ENCODE assay signal across 35 cellular contexts in genomic region chr11:70186420-70186819, GRCh38.
"Had no signal": no experiment of that assay in that cellular context is flagged by ENCODE, and none has a peak within 500 bp of the region (broad histone marks: within the 10 kb centered on the region; RNA-seq: fewer than 3 reads in every experiment).

No MANE protein-coding gene starts in this region.

- H3K27ac Mint-ChIP-seq: activated B cell treated with CpG ODN at 0.5 μM for 24 hours; activated CD4-positive, alpha-beta memory T cell treated with anti-CD3 and anti-CD28 coated beads for 36 hours; activated CD4-positive, alpha-beta T cell treated with anti-CD3 and anti-CD28 coated beads, Interleukin-2, amount 10 ng/mL, durations not matched to agents 24 days and 14 days; activated CD8-positive, alpha-beta T cell treated with anti-CD3 and anti-CD28 coated beads for 36 hours; activated naive CD4-positive, alpha-beta T cell treated with anti-CD3 and anti-CD28 coated beads for 36 hours; activated naive CD4-positive, alpha-beta T cell treated with anti-CD3 and anti-CD28 coated beads, Interleukin-2, amount 50 U/mL, for 72 hours; activated naive CD8-positive, alpha-beta T cell treated with anti-CD3 and anti-CD28 coated beads for 36 hours; activated T-cell treated with anti-CD3 and anti-CD28 coated beads, Interleukin-2, amount 50 U/mL, for 72 hours; activated T-helper 1 cell treated with anti-CD3 and anti-CD28 coated beads, Interleukin-12 subunit alpha, Interleukin-12 subunit beta, Interleukin-2, Interleukin-4 antibody, amounts not matched to agents 30 ng/mL and 10 ng/mL and 1 ng/mL, durations not matched to agents 14 hours and 24 hours and 36 hours; activated T-helper 17 cell treated with anti-CD3 and anti-CD28 coated beads, Interleukin-2, amount 50 U/mL, for 72 hours; brain; T-helper 1 cell treated with Interleukin-12 subunit alpha and Interleukin-12 subunit beta and Interleukin-4 antibody, amounts not matched to agents 30 μg/mL and 1 μg/mL, for 36 hours; T-helper 2 cell treated with Interferon-gamma antibody and Interleukin-4, amounts not matched to agents 5 μg/mL and 100 μg/mL, for 36 hours had no signal

- H3K4me1 Mint-ChIP-seq: activated B cell treated with CpG ODN at 0.5 μM for 24 hours; activated naive CD8-positive, alpha-beta T cell treated with anti-CD3 and anti-CD28 coated beads for 36 hours; activated T-helper 17 cell treated with anti-CD3 and anti-CD28 coated beads, Interleukin-2, amount 50 U/mL, for 72 hours; central memory CD8-positive, alpha-beta T cell had no signal

- H3K9me3 Mint-ChIP-seq: activated B cell treated with CpG ODN at 0.5 μM for 24 hours; activated CD4-positive, alpha-beta memory T cell treated with anti-CD3 and anti-CD28 coated beads for 36 hours; activated CD4-positive, alpha-beta T cell treated with anti-CD3 and anti-CD28 coated beads, Interleukin-2, amount 10 ng/mL, durations not matched to agents 24 days and 14 days; activated CD8-positive, alpha-beta T cell treated with anti-CD3 and anti-CD28 coated beads for 36 hours; activated naive CD4-positive, alpha-beta T cell treated with anti-CD3 and anti-CD28 coated beads for 36 hours; activated naive CD4-positive, alpha-beta T cell treated with anti-CD3 and anti-CD28 coated beads, Interleukin-2, amount 50 U/mL, for 72 hours; activated naive CD8-positive, alpha-beta T cell treated with anti-CD3 and anti-CD28 coated beads for 36 hours; activated T-cell treated with anti-CD3 and anti-CD28 coated beads, Interleukin-2, amount 50 U/mL, for 4 hours; activated T-cell treated with anti-CD3 and anti-CD28 coated beads, Interleukin-2, amount 50 U/mL, for 72 hours; activated T-helper 1 cell treated with anti-CD3 and anti-CD28 coated beads, Interleukin-12 subunit alpha, Interleukin-12 subunit beta, Interleukin-2, Interleukin-4 antibody, amounts not matched to agents 30 ng/mL and 10 ng/mL and 1 ng/mL, durations not matched to agents 14 hours and 24 hours and 36 hours; activated T-helper 17 cell treated with anti-CD3 and anti-CD28 coated beads, Interleukin-2, amount 50 U/mL, for 72 hours; central memory CD8-positive, alpha-beta T cell; T-helper 1 cell treated with Interleukin-12 subunit alpha and Interleukin-12 subunit beta and Interleukin-4 antibody, amounts not matched to agents 30 μg/mL and 1 μg/mL, for 36 hours; T-helper 2 cell treated with Interferon-gamma antibody and Interleukin-4, amounts not matched to agents 5 μg/mL and 100 μg/mL, for 36 hours had no signal

- ATAC-seq: activated CD8-positive, alpha-beta T cell treated with anti-CD3 and anti-CD28 coated beads for 36 hours; activated naive CD4-positive, alpha-beta T cell treated with anti-CD3 and anti-CD28 coated beads, Interleukin-2, amount 50 U/mL, for 72 hours; activated T-cell treated with anti-CD3 and anti-CD28 coated beads, Interleukin-2, amount 50 U/mL, for 4 hours; activated T-cell treated with anti-CD3 and anti-CD28 coated beads, Interleukin-2, amount 50 U/mL, for 72 hours; activated T-helper 17 cell treated with anti-CD3 and anti-CD28 coated beads, Interleukin-2, amount 50 U/mL, for 72 hours had no signal

- H3K9me3 ChIP-seq: adrenal gland had no signal

- H3K27ac ChIP-seq: adrenal gland, cardiac muscle cell, VCaP had no signal

- H3K4me1 ChIP-seq: adrenal gland had no signal

- H3K36me3 ChIP-seq: adrenal gland, cardiac muscle cell had no signal

- DNase-seq: activated B cell treated with CpG ODN at 0.5 μM for 24 hours; activated CD4-positive, alpha-beta memory T cell treated with anti-CD3 and anti-CD28 coated beads for 36 hours; activated CD4-positive, alpha-beta T cell treated with anti-CD3 and anti-CD28 coated beads for 4 hours; activated CD4-positive, alpha-beta T cell treated with anti-CD3 and anti-CD28 coated beads, Interleukin-2, amount 10 ng/mL, durations not matched to agents 24 days and 14 days; activated CD4-positive, alpha-beta T cell treated with anti-CD3 and anti-CD28 coated beads, Interleukin-2, amount 50 U/mL, for 1 hour; activated CD4-positive, alpha-beta T cell treated with anti-CD3 and anti-CD28 coated beads, Interleukin-2, amount 50 U/mL, for 4 hours; activated CD4-positive, CD25-positive, alpha-beta regulatory T cell treated with anti-CD3 and anti-CD28 coated beads, Interleukin-2, amount 50 U/mL, for 72 hours; activated CD8-positive, alpha-beta memory T cell treated with anti-CD3 and anti-CD28 coated beads, Interleukin-2, amount 50 U/mL, for 4 hours; activated CD8-positive, alpha-beta T cell treated with anti-CD3 and anti-CD28 coated beads for 36 hours; activated effector memory CD4-positive, alpha-beta T cell treated with anti-CD3 and anti-CD28 coated beads, Interleukin-2, amount 50 U/mL, for 16 hours; activated gamma-delta T cell treated with Interleukin-2 at 50 U/mL for 16 hours; activated naive CD4-positive, alpha-beta T cell; activated naive CD4-positive, alpha-beta T cell treated with anti-CD3 and anti-CD28 coated beads for 36 hours; activated naive CD4-positive, alpha-beta T cell treated with anti-CD3 and anti-CD28 coated beads, Interleukin-2, amount 50 U/mL, for 16 hours; activated naive CD8-positive, alpha-beta T cell treated with anti-CD3 and anti-CD28 coated beads for 36 hours; activated T-cell treated with anti-CD3 and anti-CD28 coated beads for 4 hours; activated T-cell treated with anti-CD3 and anti-CD28 coated beads, Interleukin-2, amount 50 U/mL, for 1 hour; activated T-cell treated with anti-CD3 and anti-CD28 coated beads, Interleukin-2, amount 50 U/mL, for 4 hours; activated T-cell treated with anti-CD3 and anti-CD28 coated beads, Interleukin-2, amount 50 U/mL, for 72 hours; adrenal gland; amniotic stem cell; caudate nucleus; cerebellar nuclear complex; T-helper 1 cell; T-helper 2 cell; T-helper 9 cell had no signal

- H3K4me3 Mint-ChIP-seq: activated B cell treated with CpG ODN at 0.5 μM for 24 hours; activated CD4-positive, alpha-beta memory T cell treated with anti-CD3 and anti-CD28 coated beads for 36 hours; activated CD4-positive, alpha-beta T cell treated with anti-CD3 and anti-CD28 coated beads, Interleukin-2, amount 10 ng/mL, durations not matched to agents 24 days and 14 days; activated CD8-positive, alpha-beta T cell treated with anti-CD3 and anti-CD28 coated beads for 36 hours; activated naive CD4-positive, alpha-beta T cell treated with anti-CD3 and anti-CD28 coated beads for 36 hours; activated naive CD8-positive, alpha-beta T cell treated with anti-CD3 and anti-CD28 coated beads for 36 hours; activated T-cell treated with anti-CD3 and anti-CD28 coated beads, Interleukin-2, amount 50 U/mL, for 4 hours; activated T-cell treated with anti-CD3 and anti-CD28 coated beads, Interleukin-2, amount 50 U/mL, for 72 hours; activated T-helper 1 cell treated with anti-CD3 and anti-CD28 coated beads, Interleukin-12 subunit alpha, Interleukin-12 subunit beta, Interleukin-2, Interleukin-4 antibody, amounts not matched to agents 30 ng/mL and 10 ng/mL and 1 ng/mL, durations not matched to agents 14 hours and 24 hours and 36 hours; activated T-helper 17 cell treated with anti-CD3 and anti-CD28 coated beads, Interleukin-2, amount 50 U/mL, for 72 hours; brain; central memory CD8-positive, alpha-beta T cell; T-helper 1 cell treated with Interleukin-12 subunit alpha and Interleukin-12 subunit beta and Interleukin-4 antibody, amounts not matched to agents 30 μg/mL and 1 μg/mL, for 36 hours; T-helper 2 cell treated with Interferon-gamma antibody and Interleukin-4, amounts not matched to agents 5 μg/mL and 100 μg/mL, for 36 hours had no signal

- H3K27me3 Mint-ChIP-seq: activated CD4-positive, alpha-beta T cell treated with anti-CD3 and anti-CD28 coated beads, Interleukin-2, amount 10 ng/mL, durations not matched to agents 24 days and 14 days; activated naive CD8-positive, alpha-beta T cell treated with anti-CD3 and anti-CD28 coated beads for 36 hours; activated T-helper 17 cell treated with anti-CD3 and anti-CD28 coated beads, Interleukin-2, amount 50 U/mL, for 72 hours had no signal

- H3K4me3 ChIP-seq: adrenal gland, cardiac muscle cell had no signal

- H3K36me3 Mint-ChIP-seq: activated CD4-positive, alpha-beta memory T cell treated with anti-CD3 and anti-CD28 coated beads for 36 hours; activated naive CD4-positive, alpha-beta T cell treated with anti-CD3 and anti-CD28 coated beads, Interleukin-2, amount 50 U/mL, for 72 hours; activated naive CD8-positive, alpha-beta T cell treated with anti-CD3 and anti-CD28 coated beads for 36 hours; brain had no signal

- H3K27me3 ChIP-seq: adrenal gland, cardiac muscle cell had no signal
